10 cellular contexts compared by ENCODE assay signal in the genomic region with DNA sequence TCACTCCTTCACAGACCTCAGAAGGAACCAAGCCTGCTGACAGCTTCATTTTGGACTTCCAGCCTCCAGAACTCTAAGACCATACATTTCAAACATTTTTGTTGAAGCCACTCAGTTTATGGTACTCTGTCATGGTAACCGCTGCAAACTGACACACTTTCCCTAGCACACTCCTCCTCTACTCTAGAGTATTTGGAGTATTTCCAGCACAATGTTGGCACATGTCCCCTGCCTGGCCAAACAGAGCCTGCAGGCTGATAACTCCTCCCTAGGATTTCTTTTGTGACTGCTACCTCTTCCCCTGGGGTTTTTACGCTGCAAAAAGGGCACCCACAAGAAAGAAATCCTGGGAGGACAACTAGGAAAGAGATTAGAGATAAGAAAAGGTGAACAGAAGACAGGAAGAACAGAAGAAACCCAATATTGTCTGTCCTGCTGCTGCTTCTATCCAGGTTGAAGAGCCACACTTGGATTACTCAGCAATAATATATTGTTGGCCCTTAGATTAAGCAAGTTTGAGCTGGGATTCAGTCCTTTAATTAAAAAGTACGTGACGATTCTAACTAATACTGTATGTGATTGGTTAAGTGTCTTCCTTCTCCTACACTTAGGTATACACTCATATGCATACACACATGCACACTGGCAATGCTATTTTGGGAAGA.
DNase-seq lines count a peak whose midpoint lies in the region; TF ChIP-seq lines count a peak whose summit lies in the region.
"Had no signal": no experiment of that assay in that cellular context is flagged by ENCODE, and none has a peak within 500 bp of the region (broad histone marks: within the 10 kb centered on the region; RNA-seq: fewer than 3 reads in every experiment).

No MANE protein-coding gene starts in this region.

- no peaks in the 10 kb centered on the region for H3K79me2 ChIP-seq in OCI-LY3 (ENCODE audit: low read length)

- no peaks in the 10 kb centered on the region for H3K4me1 ChIP-seq in OCI-LY3 (ENCODE audit: low read length)

- H3K9ac ChIP-seq in OCI-LY3 (ENCODE audit: low read length) = no peak overlapping the region

- H3K4me2 ChIP-seq in OCI-LY3 (ENCODE audit: low read length) = no peak overlapping the region

- H3K4me3 ChIP-seq in OCI-LY3 (ENCODE audit: low read length) = no peak overlapping the region
- H3K4me3 ChIP-seq: skin epidermis had no signal

- H3K9me3 ChIP-seq in OCI-LY3 (ENCODE audit: insufficient read depth, low read length) = no peaks in the 10 kb centered on the region

- no peaks in the 10 kb centered on the region for H3K27me3 ChIP-seq in OCI-LY3 (ENCODE audit: low read depth, low read length)

- peak; percentile 37 for DNase-seq in G401 (ENCODE audit: low spot score)
- DNase-seq in fibroblast of peridontal ligament (ENCODE audit: extremely low read depth) = peak; percentile 24
- peak; percentile 3 for DNase-seq in occipital lobe (lab: John Stamatoyannopoulos, UW)
- no peak for DNase-seq in HCEC 1CT
- DNase-seq in T-helper 2 cell = no peak
- no peak for DNase-seq in activated CD4-positive, alpha-beta T cell treated with anti-CD3 and anti-CD28 coated beads for 48 hours
- no peak for DNase-seq in mucosa of gallbladder (ENCODE audit: low spot score)
- DNase-seq: activated effector memory CD4-positive, alpha-beta T cell treated with Interleukin-2 at 50 U/mL for 16 hours had no signal

- no peaks in the 10 kb centered on the region for H4K20me1 ChIP-seq in OCI-LY3 (ENCODE audit: insufficient read depth, low read length)

- H3K36me3 ChIP-seq in OCI-LY3 (replicated peaks; ENCODE audit: low read depth, low read length) = no peaks in the 10 kb centered on the region

- H3K27ac ChIP-seq in OCI-LY3 (ENCODE audit: low read length) = no peak overlapping the region
- H3K27ac ChIP-seq: skin epidermis had no signal

- TF ChIP-seq CTCF in OCI-LY3 (IDR thresholded peaks at IDR 0.05; ENCODE audit: low read depth, low read length) = no peak

- in situ Hi-C loops in G401 (cut with HindIII; ENCODE audit: low sequenced_read_pairs) = no loop called here

- H2AFZ ChIP-seq in OCI-LY3 (ENCODE audit: low read depth, low read length) = peak overlapping the region; percentile 33; the same call in 1 of the 2 replicates

Comparison
In these comparisons a context has a peak if more than half of its experiments do, and no peak if none do; other contexts are left out.
1. DNase-seq: peak in G401 (single experiment), fibroblast of peridontal ligament (single experiment) and occipital lobe (single experiment); none in HCEC 1CT (single experiment), T-helper 2 cell (0 of 5), activated CD4-positive, alpha-beta T cell treated with anti-CD3 and anti-CD28 coated beads for 48 hours (single experiment) and mucosa of gallbladder (single experiment).